In genomic region chr6:134199848-134200606, GRCh38 we compare ENCODE assay signal across 17 cellular contexts.
A peak's percentile ranks its signal among the peaks of the same experiment; 100 is the strongest.
DNase-seq lines count a peak whose midpoint lies in the region; ATAC-seq, FAIRE-seq and TF ChIP-seq lines count a peak whose summit lies in the region.
"Had no signal": no experiment of that assay in that cellular context is flagged by ENCODE, and none has a peak within 500 bp of the region (broad histone marks: within the 10 kb centered on the region; RNA-seq: fewer than 3 reads in every experiment).

No MANE protein-coding gene starts in this region.

- H3K27ac ChIP-seq in adrenal gland, result no peak overlapping the region
- H3K27ac ChIP-seq: testis had no signal

- intact Hi-C loops in adrenal gland (cut with DNase I), result no loop called here

- H3K9me3 ChIP-seq in adrenal gland (replicated peaks in 1 of 3), result peaks cover 0 to 5% (median 0%) of the 10 kb centered on the region in 3 donors
- H3K9me3 ChIP-seq: testis had no signal

- no peak for TF ChIP-seq CTCF in adrenal gland (IDR thresholded peaks at IDR 0.05)

- H3K27me3 ChIP-seq in adrenal gland, result no peaks in the 10 kb centered on the region
- H3K27me3 ChIP-seq: testis had no signal

- ATAC-seq in HG02642 (IDR thresholded peaks at IDR 0.05; ENCODE audit: poor library complexity, unreplicated experiment) (peak; percentile 46), naive B cell (ENCODE audit: low read depth in 2 of 2) (no peak), GM18870 (IDR thresholded peaks at IDR 0.05; ENCODE audit: unreplicated experiment) (no peak)
- ATAC-seq: left colon, Panc1 had no signal

- H3K27me3 Mint-ChIP-seq in naive B cell, result no peaks in the 10 kb centered on the region
- H3K27me3 Mint-ChIP-seq: activated naive CD4-positive, alpha-beta T cell treated with anti-CD3 and anti-CD28 coated beads, Interleukin-2, amount 10 ng/mL, durations not matched to agents 7 days and 5 days; CD4-positive, alpha-beta memory T cell had no signal

- H3K4me1 Mint-ChIP-seq in naive B cell, result peaks cover 9 to 30% (median 20%) of the 10 kb centered on the region in 3 donors

- WGBS in adrenal gland, 4 donors, result 92 to 94% (median 94%) methylated on average over 5 of the region's 5 CpGs

- peak overlapping the region in 3 of 8 donors; percentile 26 to 59 (median 34) for H3K4me3 Mint-ChIP-seq in naive B cell
- H3K4me3 Mint-ChIP-seq: activated naive CD4-positive, alpha-beta T cell treated with anti-CD3 and anti-CD28 coated beads, Interleukin-2, amount 10 ng/mL, durations not matched to agents 7 days and 5 days; CD4-positive, alpha-beta memory T cell had no signal

- TF ChIP-seq POLR2A in GM12891 (IDR thresholded peaks at IDR 0.05; ENCODE audit: low read depth, low read length) (no peak), adrenal gland (IDR thresholded peaks at IDR 0.05) (no peak)

- no peak overlapping the region for H3K4me3 ChIP-seq in adrenal gland
- H3K4me3 ChIP-seq: testis had no signal

- H3K9me3 Mint-ChIP-seq in naive B cell, result peaks cover 3 to 12% (median 7%) of the 10 kb centered on the region in 7 donors

- DNase-seq in GM12891 (ENCODE audit: insufficient read length, low spot score) (no peak), NCI-H748 treated with DMSO at 0.1 percent for 48 hours (lab: John Stamatoyannopoulos, UW) (peak; percentile 86), naive B cell (no peak), adrenal gland (no peak), NCI-H2227 treated with DMSO at 0.1 percent for 48 hours (lab: John Stamatoyannopoulos, UW) (no peak), cerebellar nuclear complex (lab: John Stamatoyannopoulos, UW) (no peak)
- DNase-seq: activated naive CD4-positive, alpha-beta T cell treated with anti-CD3 and anti-CD28 coated beads, Interleukin-2, amount 10 ng/mL, durations not matched to agents 7 days and 5 days; caudate nucleus; CD4-positive, alpha-beta memory T cell; KG1; left colon; small intestine; T-helper 9 cell; testis had no signal

- peak; percentile 9 for FAIRE-seq in GM12891 (lab: Jason Lieb, UNC)
- FAIRE-seq: small intestine had no signal

- no peaks in the 10 kb centered on the region for H3K36me3 ChIP-seq in adrenal gland (replicated peaks in 1 of 2)

- H3K36me3 Mint-ChIP-seq in naive B cell, result peaks cover 8 to 10% of the 10 kb centered on the region in 2 donors

- H3K4me1 ChIP-seq in adrenal gland (replicated peaks in 1 of 2), result peaks cover 3 to 5% of the 10 kb centered on the region in 2 donors
- H3K4me1 ChIP-seq: testis had no signal

- peak overlapping the region; percentile 39 to 81 (median 62) for H3K27ac Mint-ChIP-seq in naive B cell
- H3K27ac Mint-ChIP-seq: activated naive CD4-positive, alpha-beta T cell treated with anti-CD3 and anti-CD28 coated beads, Interleukin-2, amount 10 ng/mL, durations not matched to agents 7 days and 5 days; CD4-positive, alpha-beta memory T cell had no signal

TF ChIP-seq in GM12891, 5 proteins besides CTCF, POLR2A, EP300 and RAD21:
- TF ChIP-seq PAX5 (IDR thresholded peaks at IDR 0.05; ENCODE audit: insufficient read depth, low read length, severe bottlenecking) (no peak), SPI1 (IDR thresholded peaks at IDR 0.05; ENCODE audit: low read depth, low read length) (no peak), POU2F2 (IDR thresholded peaks at IDR 0.05; ENCODE audit: low read depth, low read length) (no peak), TAF1 (IDR thresholded peaks at IDR 0.05; ENCODE audit: low read depth, low read length) (no peak), POLR2AphosphoS5 (IDR thresholded peaks at IDR 0.05; ENCODE audit: low read depth, low read length) (no peak)
